Comparison of ENCODE assay signal across 8 cellular contexts in genomic region chr16:58661199-58661830, GRCh38. TPM values are rescaled to one million over a fixed set of nuclear protein-coding genes. Genes with fewer than 3 reads are reported as not detected.
DNase-seq lines count a peak whose midpoint lies in the region; ATAC-seq and TF ChIP-seq lines count a peak whose summit lies in the region.

No MANE protein-coding gene starts in this region.

- no peaks in the 10 kb centered on the region for H3K9me3 Mint-ChIP-seq in CD4-positive, CD25-positive, alpha-beta regulatory T cell
- no peaks in the 10 kb centered on the region for H3K9me3 Mint-ChIP-seq in activated T-helper 17 cell treated with anti-CD3 and anti-CD28 coated beads, Interleukin-2, amount 50 U/mL, for 72 hours

- DNase-seq in CD4-positive, CD25-positive, alpha-beta regulatory T cell = peak in 2 of 3 donors; percentile 8 to 34
- DNase-seq in NCI-H446 treated with DMSO at 0.1 percent for 48 hours (lab: John Stamatoyannopoulos, UW) = peak; percentile 31
- peak; percentile 70 for DNase-seq in right atrium auricular region (ENCODE audit: low spot score)
- DNase-seq in skeletal muscle cell (ENCODE audit: low read depth) = peak; percentile 58
- no peak for DNase-seq in activated T-cell treated with anti-CD3 and anti-CD28 coated beads for 4 hours

- H3K27ac Mint-ChIP-seq in CD4-positive, CD25-positive, alpha-beta regulatory T cell = no peak overlapping the region
- H3K27ac Mint-ChIP-seq in activated T-helper 17 cell treated with anti-CD3 and anti-CD28 coated beads, Interleukin-2, amount 50 U/mL, for 72 hours = no peak overlapping the region

- H3K36me3 ChIP-seq in CD4-positive, CD25-positive, alpha-beta regulatory T cell (ENCODE audit: control insufficient read depth, insufficient read depth, low read length) = no peaks in the 10 kb centered on the region
- H3K36me3 ChIP-seq in right atrium auricular region = no peaks in the 10 kb centered on the region

- peaks cover 0 to 2% (median 0%) of the 10 kb centered on the region in 4 donors for H3K4me1 Mint-ChIP-seq in CD4-positive, CD25-positive, alpha-beta regulatory T cell
- no peaks in the 10 kb centered on the region for H3K4me1 Mint-ChIP-seq in activated T-helper 17 cell treated with anti-CD3 and anti-CD28 coated beads, Interleukin-2, amount 50 U/mL, for 72 hours

- no peak overlapping the region for H3K4me3 ChIP-seq in CD4-positive, CD25-positive, alpha-beta regulatory T cell (ENCODE audit: low read depth, low read length)
- H3K4me3 ChIP-seq in right atrium auricular region (no peak overlapping the region), skeletal muscle cell (ENCODE audit: low read depth, low read length) (no peak overlapping the region)

- no peaks in the 10 kb centered on the region for H3K9me3 ChIP-seq in CD4-positive, CD25-positive, alpha-beta regulatory T cell (ENCODE audit: control insufficient read depth in 2 of 2, low read length in 2 of 2)
- H3K9me3 ChIP-seq in right atrium auricular region = no peaks in the 10 kb centered on the region

- peak in 1 of 2 donors; percentile 64 for TF ChIP-seq CTCF in right atrium auricular region (IDR thresholded peaks at IDR 0.05)

- peaks cover 4% of the 10 kb centered on the region for H3K27me3 Mint-ChIP-seq in CD4-positive, CD25-positive, alpha-beta regulatory T cell
- H3K27me3 Mint-ChIP-seq in activated T-helper 17 cell treated with anti-CD3 and anti-CD28 coated beads, Interleukin-2, amount 50 U/mL, for 72 hours = no peaks in the 10 kb centered on the region

- ATAC-seq in CD4-positive, CD25-positive, alpha-beta regulatory T cell (ENCODE audit: low read depth in 2 of 2) = peak; percentile 40 to 42
- ATAC-seq in GM18520 (IDR thresholded peaks at IDR 0.05; ENCODE audit: unreplicated experiment) (peak; percentile 84), HG03139 (IDR thresholded peaks at IDR 0.05; ENCODE audit: unreplicated experiment) (peak; percentile 84)
- ATAC-seq in activated T-helper 17 cell treated with anti-CD3 and anti-CD28 coated beads, Interleukin-2, amount 50 U/mL, for 72 hours (replicated peaks) = peak; percentile 81

- H3K27ac ChIP-seq in CD4-positive, CD25-positive, alpha-beta regulatory T cell (ENCODE audit: insufficient read depth, low read length, poor library complexity, severe bottlenecking) = no peak overlapping the region
- no peak overlapping the region for H3K27ac ChIP-seq in right atrium auricular region

- H3K36me3 Mint-ChIP-seq in CD4-positive, CD25-positive, alpha-beta regulatory T cell = no peaks in the 10 kb centered on the region
- H3K36me3 Mint-ChIP-seq in activated T-helper 17 cell treated with anti-CD3 and anti-CD28 coated beads, Interleukin-2, amount 50 U/mL, for 72 hours (ENCODE audit: low read depth) = no peaks in the 10 kb centered on the region

- no peaks in the 10 kb centered on the region for H3K27me3 ChIP-seq in CD4-positive, CD25-positive, alpha-beta regulatory T cell (ENCODE audit: control insufficient read depth, insufficient read depth, low read length)
- no peaks in the 10 kb centered on the region for H3K27me3 ChIP-seq in right atrium auricular region

- no peak overlapping the region for H3K4me3 Mint-ChIP-seq in CD4-positive, CD25-positive, alpha-beta regulatory T cell
- H3K4me3 Mint-ChIP-seq in activated T-helper 17 cell treated with anti-CD3 and anti-CD28 coated beads, Interleukin-2, amount 50 U/mL, for 72 hours = no peak overlapping the region

- no peaks in the 10 kb centered on the region for H3K4me1 ChIP-seq in CD4-positive, CD25-positive, alpha-beta regulatory T cell (ENCODE audit: control insufficient read depth, insufficient read depth, low read length, poor library complexity, severe bottlenecking)
- H3K4me1 ChIP-seq in right atrium auricular region = no peaks in the 10 kb centered on the region

RNA-seq across cellular contexts. Expression of gene SLC38A7, which starts 23.3 kb away (rescaled TPM):
- 10.2 TPM for total RNA-seq in CD4-positive, CD25-positive, alpha-beta regulatory T cell
- 1 to 10 TPM; 2.4 to 7.0 (median 3.2) TPM for polyA plus RNA-seq in CD4-positive, CD25-positive, alpha-beta regulatory T cell
- total RNA-seq in activated T-helper 17 cell treated with anti-CD3 and anti-CD28 coated beads, Interleukin-2, amount 50 U/mL, for 72 hours = 1 to 10 TPM; 4.6 to 9.0 TPM
- total RNA-seq in right atrium auricular region = 10 to 100 TPM; 10.1 to 14.9 TPM

RNA-seq across cellular contexts. Expression of gene CNOT1, which starts 31.7 kb away (rescaled TPM):
- total RNA-seq in CD4-positive, CD25-positive, alpha-beta regulatory T cell = 252 TPM
- 10 to 100 TPM; 78.7 to 93.7 (median 83.1) TPM for polyA plus RNA-seq in CD4-positive, CD25-positive, alpha-beta regulatory T cell
- 100 to 1,000 TPM; 258 to 299 TPM for total RNA-seq in activated T-helper 17 cell treated with anti-CD3 and anti-CD28 coated beads, Interleukin-2, amount 50 U/mL, for 72 hours
- 10 to 100 TPM; 54.3 to 63.2 TPM for total RNA-seq in right atrium auricular region
